8 cellular contexts compared by ENCODE assay signal in genomic region chr9:34457266-34458012, GRCh38. TPM values are rescaled to one million over a fixed set of nuclear protein-coding genes. Genes with fewer than 3 reads are reported as not detected.
DNase-seq lines count a peak whose midpoint lies in the region; ATAC-seq and TF ChIP-seq lines count a peak whose summit lies in the region.

No MANE protein-coding gene starts in this region.

- no peaks in the 10 kb centered on the region for H3K9me3 Mint-ChIP-seq in activated CD8-positive, alpha-beta T cell treated with anti-CD3 and anti-CD28 coated beads, Interleukin-2, amount 10 ng/mL, durations not matched to agents 7 days and 5 days (ENCODE audit: insufficient read depth)

- peak overlapping the region; percentile 81 for H3K27ac Mint-ChIP-seq in activated CD8-positive, alpha-beta T cell treated with anti-CD3 and anti-CD28 coated beads, Interleukin-2, amount 10 ng/mL, durations not matched to agents 7 days and 5 days

- DNase-seq in DND-41 (no peak), MG63 (peak; percentile 82), esophagus muscularis mucosa (ENCODE audit: extremely low spot score) (no peak), middle frontal gyrus (ENCODE audit: extremely low spot score, low spot score) (peak; percentile 27), tibial artery (peak; percentile 67 to 91)
- DNase-seq in activated CD8-positive, alpha-beta T cell treated with anti-CD3 and anti-CD28 coated beads, Interleukin-2, amount 10 ng/mL, durations not matched to agents 7 days and 5 days: peak; percentile 34

- H3K27me3 Mint-ChIP-seq in activated CD8-positive, alpha-beta T cell treated with anti-CD3 and anti-CD28 coated beads, Interleukin-2, amount 10 ng/mL, durations not matched to agents 7 days and 5 days (ENCODE audit: low read depth): peaks cover 21% of the 10 kb centered on the region

- H3K36me3 Mint-ChIP-seq in activated CD8-positive, alpha-beta T cell treated with anti-CD3 and anti-CD28 coated beads, Interleukin-2, amount 10 ng/mL, durations not matched to agents 7 days and 5 days (ENCODE audit: low read depth): no peaks in the 10 kb centered on the region

- H3K4me1 ChIP-seq in DND-41 (ENCODE audit: insufficient read depth, low read length) (peaks cover 26% of the 10 kb centered on the region), esophagus muscularis mucosa (peaks cover 39 to 57% (median 54%) of the 10 kb centered on the region in 4 donors), tibial artery (peaks cover 0 to 38% (median 21%) of the 10 kb centered on the region in 4 donors)

- POLR2A ChIA-PET in activated CD8-positive, alpha-beta T cell treated with anti-CD3 and anti-CD28 coated beads, Interleukin-2, amount 10 ng/mL, durations not matched to agents 7 days and 5 days (lab: Charles Lee): interaction anchor here (0.7 kb wide), 1 partner anchor 208 kb away, joined by 3 read pairs; no protein-coding TSS in a partner anchor

- peaks cover 5% of the 10 kb centered on the region for H3K27me3 ChIP-seq in DND-41 (ENCODE audit: insufficient read depth, low read length, poor library complexity)
- no peaks in the 10 kb centered on the region for H3K27me3 ChIP-seq in MG63
- no peaks in the 10 kb centered on the region for H3K27me3 ChIP-seq in esophagus muscularis mucosa
- H3K27me3 ChIP-seq in tibial artery: no peaks in the 10 kb centered on the region

- peak overlapping the region; percentile 55 for H2AFZ ChIP-seq in DND-41 (ENCODE audit: low read depth, low read length)

- H3K79me2 ChIP-seq in DND-41 (ENCODE audit: insufficient read depth, low read length): peaks cover 33% of the 10 kb centered on the region

- no peak for TF ChIP-seq CTCF in DND-41 (IDR thresholded peaks at IDR 0.05; ENCODE audit: borderline replicate concordance, extremely low read depth, low read length, poor library complexity, severe bottlenecking)
- no peak for TF ChIP-seq CTCF in esophagus muscularis mucosa (IDR thresholded peaks at IDR 0.05)
- no peak for TF ChIP-seq CTCF in tibial artery (IDR thresholded peaks at IDR 0.05)

- no peaks in the 10 kb centered on the region for H3K9me3 ChIP-seq in DND-41 (ENCODE audit: insufficient read depth, low read length, severe bottlenecking)
- H3K9me3 ChIP-seq in MG63: no peaks in the 10 kb centered on the region
- no peaks in the 10 kb centered on the region for H3K9me3 ChIP-seq in esophagus muscularis mucosa
- no peaks in the 10 kb centered on the region for H3K9me3 ChIP-seq in tibial artery

- under 1% methylated on average over 31 of the region's 48 CpGs for WGBS in esophagus muscularis mucosa

- H3K4me2 ChIP-seq in DND-41 (ENCODE audit: insufficient read depth, low read length): peak overlapping the region; percentile 96

- peak overlapping the region; percentile 87 for H3K4me3 Mint-ChIP-seq in activated CD8-positive, alpha-beta T cell treated with anti-CD3 and anti-CD28 coated beads, Interleukin-2, amount 10 ng/mL, durations not matched to agents 7 days and 5 days

- H3K4me3 ChIP-seq in DND-41 (ENCODE audit: low read depth in 1 of 2, low read length in 2 of 2): peak overlapping the region; percentile 63 to 95; a peak in 3 of 4 replicates
- peak overlapping the region; percentile 71 for H3K4me3 ChIP-seq in MG63
- peak overlapping the region; percentile 82 to 83 (median 82) for H3K4me3 ChIP-seq in esophagus muscularis mucosa
- peak overlapping the region; percentile 66 to 81 for H3K4me3 ChIP-seq in tibial artery

- intact Hi-C loops in esophagus muscularis mucosa (cut with DNase I): loop anchor here (5.0 kb wide), 1 partner anchor 155 kb away; the partner anchor contains the start of gene RPP25L
- intact Hi-C loops in tibial artery (cut with DNase I; ENCODE audit: low total_unique reads): loop anchor here (5.0 to 10.0 kb wide), 2 partner anchors 65 to 157 kb away; partner anchors contain the start of genes ENHO and RPP25L

- CTCF ChIA-PET in activated CD8-positive, alpha-beta T cell treated with anti-CD3 and anti-CD28 coated beads, Interleukin-2, amount 10 ng/mL, durations not matched to agents 7 days and 5 days (lab: Charles Lee): interaction anchor here (1.0 to 1.6 kb wide), 4 partner anchors 9 to 43 kb away, joined by 3 to 5 read pairs (median 4); no protein-coding TSS in a partner anchor

- peak overlapping the region; percentile 65 for H3K9ac ChIP-seq in DND-41 (ENCODE audit: low read depth, low read length)

- peak overlapping the region; percentile 55 for H3K27ac ChIP-seq in DND-41 (ENCODE audit: low read length)
- H3K27ac ChIP-seq in esophagus muscularis mucosa (replicated peaks in 1 of 4): peak overlapping the region; percentile 83 to 93 (median 87)
- peak overlapping the region; percentile 67 to 81 for H3K27ac ChIP-seq in tibial artery

- peaks cover 47% of the 10 kb centered on the region for H3K4me1 Mint-ChIP-seq in activated CD8-positive, alpha-beta T cell treated with anti-CD3 and anti-CD28 coated beads, Interleukin-2, amount 10 ng/mL, durations not matched to agents 7 days and 5 days (ENCODE audit: low read depth)

- H4K20me1 ChIP-seq in DND-41 (ENCODE audit: insufficient read depth, low read length): peaks cover 35% of the 10 kb centered on the region

- peak; percentile 23 for TF ChIP-seq POLR2A in esophagus muscularis mucosa (IDR thresholded peaks at IDR 0.05; ENCODE audit: low read depth)

- ATAC-seq in DND-41 (ENCODE audit: insufficient read depth, low read depth) (no peak), GM18519 (IDR thresholded peaks at IDR 0.05; ENCODE audit: low FRiP score, unreplicated experiment) (no peak), GM19395 (IDR thresholded peaks at IDR 0.05; ENCODE audit: unreplicated experiment) (no peak)
- no peak for ATAC-seq in activated CD8-positive, alpha-beta T cell treated with anti-CD3 and anti-CD28 coated beads, Interleukin-2, amount 10 ng/mL, durations not matched to agents 7 days and 5 days

- no peaks in the 10 kb centered on the region for H3K36me3 ChIP-seq in DND-41 (ENCODE audit: insufficient read depth, low read length)
- no peaks in the 10 kb centered on the region for H3K36me3 ChIP-seq in MG63
- H3K36me3 ChIP-seq in esophagus muscularis mucosa: no peaks in the 10 kb centered on the region
- no peaks in the 10 kb centered on the region for H3K36me3 ChIP-seq in tibial artery

- TF ChIP-seq EP300 in esophagus muscularis mucosa (IDR thresholded peaks at IDR 0.05): no peak

RNA-seq across cellular contexts. Expression of gene FAM219A, which starts 0.9 kb away (rescaled TPM):
- total RNA-seq in MG63 (2014; rRNA removed; shearing (Covaris generic); ENCODE audit: low replicate concordance): 3.1 and 7.7 TPM in 2 replicates
- total RNA-seq in activated CD8-positive, alpha-beta T cell treated with anti-CD3 and anti-CD28 coated beads, Interleukin-2, amount 10 ng/mL, durations not matched to agents 7 days and 5 days: 1 to 10 TPM; 7.5 to 8.3 TPM
- 10 to 100 TPM; 12.6 to 19.2 (median 17.0) TPM for total RNA-seq in esophagus muscularis mucosa

RNA-seq across cellular contexts. Expression of gene DNAI1, which starts 1.2 kb away (rescaled TPM):
- not detected in 2 replicates for total RNA-seq in MG63 (2014; rRNA removed; shearing (Covaris generic); ENCODE audit: low replicate concordance)
- total RNA-seq in activated CD8-positive, alpha-beta T cell treated with anti-CD3 and anti-CD28 coated beads, Interleukin-2, amount 10 ng/mL, durations not matched to agents 7 days and 5 days: not detected
- total RNA-seq in esophagus muscularis mucosa: not detected

Comparison
In these comparisons a context has a peak if more than half of its experiments do, and no peak if none do; other contexts are left out.
1. DNase-seq: peak in MG63 (single experiment), activated CD8-positive, alpha-beta T cell treated with anti-CD3 and anti-CD28 coated beads, Interleukin-2, amount 10 ng/mL, durations not matched to agents 7 days and 5 days (single experiment), middle frontal gyrus (single experiment) and tibial artery (2 of 2); none in DND-41 (single experiment) and esophagus muscularis mucosa (single experiment).
2. Peak in every context shown above with its lines, with median percentiles within 50 percentile points of each other: H3K27ac ChIP-seq and H3K4me3 ChIP-seq.